32 cellular contexts compared by ENCODE assay signal in the genomic region with DNA sequence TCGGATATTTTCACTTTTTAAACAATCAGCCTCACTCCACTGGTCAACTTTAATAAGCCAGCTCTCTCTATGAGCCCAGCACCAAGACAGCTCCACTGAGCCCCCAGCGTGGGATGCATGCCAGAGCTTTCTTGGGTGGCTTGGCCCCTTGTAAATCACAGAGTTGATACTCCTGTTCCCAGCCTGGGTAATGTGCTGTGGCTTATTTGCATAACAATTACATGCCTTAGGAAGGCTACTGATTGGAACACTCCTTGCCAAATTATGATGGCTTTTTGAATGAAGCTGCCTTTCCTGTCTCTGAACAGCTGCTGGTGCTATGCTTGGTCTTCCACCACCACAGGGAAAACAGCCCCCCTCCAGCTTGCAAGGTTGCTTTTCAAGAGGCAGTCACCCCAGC.
"Had no signal": no experiment of that assay in that cellular context is flagged by ENCODE, and none has a peak within 500 bp of the region (broad histone marks: within the 10 kb centered on the region; RNA-seq: fewer than 3 reads in every experiment).

No MANE protein-coding gene starts in this region.

- H3K36me3 ChIP-seq: ascending aorta, breast epithelium, gastroesophageal sphincter, sigmoid colon, thyroid gland, upper lobe of right lung had no signal

- H3K9me3 ChIP-seq: ascending aorta, breast epithelium, gastroesophageal sphincter, psoas muscle, sigmoid colon, thyroid gland, upper lobe of right lung had no signal

- H3K79me2 ChIP-seq: hepatocyte, parathyroid adenoma had no signal

- H3K27me3 ChIP-seq: ascending aorta, gastroesophageal sphincter, hepatocyte, sigmoid colon, thyroid gland, upper lobe of right lung had no signal

- H3K9ac ChIP-seq: parathyroid adenoma had no signal

- FAIRE-seq: endothelial cell of umbilical vein, keratinocyte, small intestine, TTC549 had no signal

- H3K27ac Mint-ChIP-seq: activated naive CD4-positive, alpha-beta T cell treated with anti-CD3 and anti-CD28 coated beads, Interleukin-2, amount 10 ng/mL, durations not matched to agents 7 days and 5 days; activated naive CD8-positive, alpha-beta T cell treated with anti-CD3 and anti-CD28 coated beads, Interleukin-2, amount 10 ng/mL, durations not matched to agents 7 days and 5 days; activated T-helper 1 cell treated with anti-CD3 and anti-CD28 coated beads, Interleukin-12 subunit alpha, Interleukin-12 subunit beta, Interleukin-2, Interleukin-4 antibody, amounts not matched to agents 30 ng/mL and 10 ng/mL and 1 ng/mL, durations not matched to agents 14 hours and 24 hours and 36 hours; naive thymus-derived CD8-positive, alpha-beta T cell; stimulated activated effector memory CD8-positive, alpha-beta T cell treated with anti-CD3 and anti-CD28 coated beads, Interleukin-12 subunit alpha, Interleukin-12 subunit beta, amount 100 ng/mL, for 72 hours; stimulated activated naive CD8-positive, alpha-beta T cell treated with anti-CD3 and anti-CD28 coated beads, Interleukin-15, amount 100 ng/mL, for 72 hours had no signal

- H3K9me3 Mint-ChIP-seq: activated naive CD4-positive, alpha-beta T cell treated with anti-CD3 and anti-CD28 coated beads, Interleukin-2, amount 10 ng/mL, durations not matched to agents 7 days and 5 days; activated naive CD8-positive, alpha-beta T cell treated with anti-CD3 and anti-CD28 coated beads, Interleukin-2, amount 10 ng/mL, durations not matched to agents 7 days and 5 days; activated T-helper 1 cell treated with anti-CD3 and anti-CD28 coated beads, Interleukin-12 subunit alpha, Interleukin-12 subunit beta, Interleukin-2, Interleukin-4 antibody, amounts not matched to agents 30 ng/mL and 10 ng/mL and 1 ng/mL, durations not matched to agents 14 hours and 24 hours and 36 hours; neural crest cell had no signal

- H3K36me3 Mint-ChIP-seq: activated naive CD4-positive, alpha-beta T cell treated with anti-CD3 and anti-CD28 coated beads, Interleukin-2, amount 10 ng/mL, durations not matched to agents 7 days and 5 days; activated naive CD8-positive, alpha-beta T cell treated with anti-CD3 and anti-CD28 coated beads, Interleukin-2, amount 10 ng/mL, durations not matched to agents 7 days and 5 days; naive thymus-derived CD8-positive, alpha-beta T cell; stimulated activated effector memory CD8-positive, alpha-beta T cell treated with anti-CD3 and anti-CD28 coated beads, Interleukin-12 subunit alpha, Interleukin-12 subunit beta, amount 100 ng/mL, for 72 hours had no signal

- H3K4me3 Mint-ChIP-seq: activated naive CD4-positive, alpha-beta T cell treated with anti-CD3 and anti-CD28 coated beads, Interleukin-2, amount 10 ng/mL, durations not matched to agents 7 days and 5 days; activated naive CD8-positive, alpha-beta T cell treated with anti-CD3 and anti-CD28 coated beads, Interleukin-2, amount 10 ng/mL, durations not matched to agents 7 days and 5 days; activated T-helper 1 cell treated with anti-CD3 and anti-CD28 coated beads, Interleukin-12 subunit alpha, Interleukin-12 subunit beta, Interleukin-2, Interleukin-4 antibody, amounts not matched to agents 30 ng/mL and 10 ng/mL and 1 ng/mL, durations not matched to agents 14 hours and 24 hours and 36 hours; naive thymus-derived CD8-positive, alpha-beta T cell; neural crest cell; stimulated activated effector memory CD8-positive, alpha-beta T cell treated with anti-CD3 and anti-CD28 coated beads, Interleukin-12 subunit alpha, Interleukin-12 subunit beta, amount 100 ng/mL, for 72 hours; stimulated activated naive CD8-positive, alpha-beta T cell treated with anti-CD3 and anti-CD28 coated beads, Interleukin-15, amount 100 ng/mL, for 72 hours had no signal

- H3K4me1 ChIP-seq: ascending aorta, breast epithelium, gastroesophageal sphincter, parathyroid adenoma, psoas muscle, sigmoid colon, thyroid gland, upper lobe of right lung had no signal

- H3K4me2 ChIP-seq: hepatocyte had no signal

- H3K27me3 Mint-ChIP-seq: activated naive CD4-positive, alpha-beta T cell treated with anti-CD3 and anti-CD28 coated beads, Interleukin-2, amount 10 ng/mL, durations not matched to agents 7 days and 5 days; activated naive CD8-positive, alpha-beta T cell treated with anti-CD3 and anti-CD28 coated beads, Interleukin-2, amount 10 ng/mL, durations not matched to agents 7 days and 5 days; stimulated activated naive CD8-positive, alpha-beta T cell treated with anti-CD3 and anti-CD28 coated beads, Interleukin-15, amount 100 ng/mL, for 72 hours had no signal

- H3K4me3 ChIP-seq: ascending aorta, breast epithelium, gastroesophageal sphincter, hepatocyte, psoas muscle, sigmoid colon, thyroid gland, upper lobe of right lung had no signal

- DNase-seq: activated CD4-positive, alpha-beta T cell treated with anti-CD3 and anti-CD28 coated beads for 48 hours; activated CD4-positive, alpha-beta T cell treated with anti-CD3 and anti-CD28 coated beads, Interleukin-2, amount 50 U/mL, for 48 hours; activated CD8-positive, alpha-beta memory T cell treated with anti-CD3 and anti-CD28 coated beads for 24 hours; activated gamma-delta T cell; activated naive CD4-positive, alpha-beta T cell treated with anti-CD3 and anti-CD28 coated beads, Interleukin-2, amount 10 ng/mL, durations not matched to agents 7 days and 5 days; activated naive CD8-positive, alpha-beta T cell treated with anti-CD3 and anti-CD28 coated beads, Interleukin-2, amount 10 ng/mL, durations not matched to agents 7 days and 5 days; central memory CD4-positive, alpha-beta T cell; left cardiac atrium; mesenchymal stem cell; naive thymus-derived CD8-positive, alpha-beta T cell; occipital lobe; psoas muscle; sigmoid colon; small intestine; stimulated activated CD4-positive, alpha-beta T cell treated with anti-CD3 and anti-CD28 coated beads, Interleukin-4, amount 100 ng/mL, for 24 hours; stimulated activated naive CD8-positive, alpha-beta T cell treated with anti-CD3 and anti-CD28 coated beads, Interleukin-15, amount 100 ng/mL, for 72 hours; substantia nigra; T-helper 9 cell; thyroid gland; upper lobe of right lung had no signal

- H2AFZ ChIP-seq: hepatocyte, parathyroid adenoma had no signal

- H3K4me1 Mint-ChIP-seq: activated naive CD4-positive, alpha-beta T cell treated with anti-CD3 and anti-CD28 coated beads, Interleukin-2, amount 10 ng/mL, durations not matched to agents 7 days and 5 days; activated naive CD8-positive, alpha-beta T cell treated with anti-CD3 and anti-CD28 coated beads, Interleukin-2, amount 10 ng/mL, durations not matched to agents 7 days and 5 days; naive thymus-derived CD8-positive, alpha-beta T cell; stimulated activated effector memory CD8-positive, alpha-beta T cell treated with anti-CD3 and anti-CD28 coated beads, Interleukin-12 subunit alpha, Interleukin-12 subunit beta, amount 100 ng/mL, for 72 hours; stimulated activated naive CD8-positive, alpha-beta T cell treated with anti-CD3 and anti-CD28 coated beads, Interleukin-15, amount 100 ng/mL, for 72 hours had no signal

- H3K27ac ChIP-seq: ascending aorta, breast epithelium, gastroesophageal sphincter, parathyroid adenoma, psoas muscle, sigmoid colon, thyroid gland, upper lobe of right lung, VCaP had no signal
